ENCODE assay signal across 17 cellular contexts in the genomic region with DNA sequence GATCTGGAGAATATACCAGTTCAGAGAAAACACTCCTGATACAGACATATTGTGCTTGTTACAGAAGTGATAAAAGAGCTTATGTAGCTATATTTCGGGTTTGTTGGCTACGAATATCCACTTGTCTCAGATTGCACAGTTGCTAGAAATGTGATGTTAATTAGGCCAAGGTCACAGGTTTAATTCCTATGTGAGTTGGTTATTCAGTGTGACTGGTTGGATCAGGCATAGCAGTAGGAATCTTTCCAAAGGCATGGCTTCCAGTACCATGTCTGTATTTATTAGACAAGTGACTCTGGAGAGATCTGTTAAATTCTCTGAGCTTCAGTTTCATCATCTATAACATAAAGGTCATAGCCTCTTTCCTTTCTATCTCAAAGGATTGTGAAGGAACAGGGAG.
"Had no signal": no experiment of that assay in that cellular context is flagged by ENCODE, and none has a peak within 500 bp of the region (broad histone marks: within the 10 kb centered on the region; RNA-seq: fewer than 3 reads in every experiment).

No MANE protein-coding gene starts in this region.

- DNase-seq: effector memory CD8-positive, alpha-beta T cell; foreskin keratinocyte; left colon; left ventricle myocardium superior; mesenchymal stem cell; naive B cell; nephron progenitor cell; psoas muscle; spleen; stimulated activated CD4-positive, alpha-beta T cell treated with anti-CD3 and anti-CD28 coated beads, Interleukin-15, amount 100 ng/mL, for 24 hours; stimulated activated CD4-positive, alpha-beta T cell treated with anti-CD3 and anti-CD28 coated beads, Interleukin-2, amount 100 ng/mL, for 24 hours; stimulated activated CD4-positive, alpha-beta T cell treated with anti-CD3 and anti-CD28 coated beads, Interleukin-4, amount 100 ng/mL, for 4 hours; stimulated activated naive B cell treated with anti-CD40 and anti-IgM and Interleukin-4, amounts not matched to agents 10 μg/mL and 1 μg/mL and 100 μg/mL, for 72 hours; stimulated activated naive CD8-positive, alpha-beta T cell treated with anti-CD3 and anti-CD28 coated beads, Interleukin-15, amount 100 ng/mL, for 72 hours; testis; upper lobe of right lung had no signal

- ATAC-seq: effector memory CD8-positive, alpha-beta T cell; foreskin keratinocyte; left colon; left ventricle myocardium superior; psoas muscle; sciatic nerve; stimulated activated naive B cell treated with anti-CD40 and anti-IgM and Interleukin-4, amounts not matched to agents 10 μg/mL and 1 μg/mL and 100 μg/mL, for 72 hours; stimulated activated naive CD8-positive, alpha-beta T cell treated with anti-CD3 and anti-CD28 coated beads, Interleukin-15, amount 100 ng/mL, for 72 hours; upper lobe of right lung had no signal
